8 cellular contexts compared by ENCODE assay signal in genomic region chr10:93701903-93702277, GRCh38. TPM values are rescaled to one million over a fixed set of nuclear protein-coding genes. Genes with fewer than 3 reads are reported as not detected.
DNase-seq lines count a peak whose midpoint lies in the region; ATAC-seq and TF ChIP-seq lines count a peak whose summit lies in the region.

No MANE protein-coding gene starts in this region.

- DNase-seq in EL: peak; percentile 57
- peak; percentile 28 for DNase-seq in activated T-cell treated with anti-CD3 and anti-CD28 coated beads, Interleukin-2, amount 50 U/mL, for 1 hour
- no peak for DNase-seq in left ventricle myocardium inferior
- no peak for DNase-seq in stimulated activated naive CD4-positive, alpha-beta T cell treated with Interleukin-2 at 50 U/mL for 16 hours (lab: John Stamatoyannopoulos, UW)
- DNase-seq in NCI-H1092 (lab: John Stamatoyannopoulos, UW): no peak

- ATAC-seq in GM19467 (IDR thresholded peaks at IDR 0.05; ENCODE audit: unreplicated experiment) (peak; percentile 11), HG03571 (IDR thresholded peaks at IDR 0.05; ENCODE audit: unreplicated experiment) (peak; percentile 23)

- H3K4me2 ChIP-seq in skeletal muscle satellite cell (ENCODE audit: low read length): peak overlapping the region; percentile 95

- peak overlapping the region; percentile 96 for H3K9ac ChIP-seq in skeletal muscle satellite cell (ENCODE audit: low read depth, low read length)

- H3K27me3 ChIP-seq in left ventricle myocardium inferior (ENCODE audit: low read depth) (no peaks in the 10 kb centered on the region), skeletal muscle satellite cell (ENCODE audit: control insufficient read depth, insufficient read depth, low read length) (no peaks in the 10 kb centered on the region)

- peaks cover 29% of the 10 kb centered on the region for H3K36me3 ChIP-seq in left ventricle myocardium inferior
- peaks cover 22% of the 10 kb centered on the region for H3K36me3 ChIP-seq in skeletal muscle satellite cell (ENCODE audit: insufficient read depth, low read length)

- TF ChIP-seq CTCF in left ventricle myocardium inferior (IDR thresholded peaks at IDR 0.05; ENCODE audit: borderline replicate concordance): no peak

- no peaks in the 10 kb centered on the region for H3K9me3 ChIP-seq in left ventricle myocardium inferior (replicated peaks)
- H3K9me3 ChIP-seq in skeletal muscle satellite cell (replicated peaks; ENCODE audit: low read length): no peaks in the 10 kb centered on the region

- H3K4me3 ChIP-seq in left ventricle myocardium inferior (peak overlapping the region; percentile 83), skeletal muscle satellite cell (ENCODE audit: low read length) (peak overlapping the region; percentile 88)

- peak overlapping the region; percentile 93 for H3K27ac ChIP-seq in left ventricle myocardium inferior (replicated peaks)

- intact Hi-C loops in left ventricle myocardium inferior (cut with micrococcal nuclease): no loop called here

- H3K4me1 ChIP-seq in left ventricle myocardium inferior (peaks cover 31% of the 10 kb centered on the region), skeletal muscle satellite cell (ENCODE audit: control insufficient read depth, insufficient read depth, low read length) (peaks cover 6% of the 10 kb centered on the region)

RNA-seq across cellular contexts. Expression of gene FRA10AC1, which starts 0.5 kb away (rescaled TPM):
- total RNA-seq in left ventricle myocardium inferior: 14.4 TPM
- 4.8 and 57.3 TPM in 2 replicates for total RNA-seq in skeletal muscle satellite cell (2012; rRNA removed)

RNA-seq across cellular contexts. Expression of gene LGI1, which starts 55.8 kb away (rescaled TPM):
- not detected for total RNA-seq in left ventricle myocardium inferior
- total RNA-seq in skeletal muscle satellite cell (2012; rRNA removed): not detected in 2 replicates

Comparison
In these comparisons a context has a peak if more than half of its experiments do, and no peak if none do; other contexts are left out.
1. DNase-seq: peak in EL (single experiment) and activated T-cell treated with anti-CD3 and anti-CD28 coated beads, Interleukin-2, amount 50 U/mL, for 1 hour (single experiment); none in left ventricle myocardium inferior (single experiment), stimulated activated naive CD4-positive, alpha-beta T cell treated with Interleukin-2 at 50 U/mL for 16 hours (single experiment) and NCI-H1092 (single experiment).